In the genomic region with DNA sequence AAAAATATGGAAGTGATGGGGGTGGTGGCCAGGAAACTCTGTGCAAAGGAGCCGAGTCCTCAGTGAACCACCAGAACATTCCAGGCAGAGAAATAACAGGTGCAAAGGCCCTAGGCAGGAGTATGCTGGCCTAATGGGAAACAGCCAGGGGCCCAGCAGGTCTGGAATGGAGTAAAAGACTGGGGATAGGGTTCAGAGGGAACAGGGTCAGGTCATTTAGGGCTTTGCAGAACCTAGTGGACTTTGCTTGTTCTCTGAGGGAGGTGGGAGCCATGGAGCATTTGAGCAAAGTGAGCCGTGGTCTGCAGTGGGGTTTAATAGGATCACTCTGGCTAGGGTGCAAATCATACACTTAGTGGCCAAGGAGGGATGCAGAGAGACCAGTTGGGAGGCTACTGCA, we compare ENCODE assay signal across 2 cellular contexts.
TF ChIP-seq lines count a peak whose summit lies in the region.

No MANE protein-coding gene starts in this region.

TF ChIP-seq in HepG2, 621 proteins besides CTCF, POLR2A, EP300 and RAD21:
- TF ChIP-seq ZBED4 (CRISPR knock-in tag; IDR thresholded peaks at IDR 0.05; ENCODE audit: borderline replicate concordance) = no peak
- TF ChIP-seq, protein P1, sequence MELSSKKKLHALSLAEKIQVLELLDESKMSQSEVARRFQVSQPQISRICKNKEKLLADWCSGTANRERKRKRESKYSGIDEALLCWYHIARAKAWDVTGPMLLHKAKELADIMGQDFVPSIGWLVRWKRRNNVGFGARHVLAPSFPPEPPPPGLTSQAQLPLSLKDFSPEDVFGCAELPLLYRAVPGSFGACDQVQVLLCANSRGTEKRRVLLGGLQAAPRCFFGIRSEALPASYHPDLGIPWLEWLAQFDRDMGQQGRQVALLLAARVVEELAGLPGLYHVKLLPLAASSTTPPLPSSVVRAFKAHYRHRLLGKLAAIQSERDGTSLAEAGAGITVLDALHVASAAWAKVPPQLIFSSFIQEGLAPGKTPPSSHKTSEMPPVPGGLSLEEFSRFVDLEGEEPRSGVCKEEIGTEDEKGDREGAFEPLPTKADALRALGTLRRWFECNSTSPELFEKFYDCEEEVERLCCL (CRISPR knock-in tag; IDR thresholded peaks at IDR 0.05; ENCODE audit: borderline replicate concordance) = no peak

TF ChIP-seq in SK-N-SH, 30 proteins besides CTCF, POLR2A, EP300 and RAD21:
- no peak for TF ChIP-seq MXI1 (IDR thresholded peaks at IDR 0.05; ENCODE audit: low read depth, low read length)
